In the genomic region with DNA sequence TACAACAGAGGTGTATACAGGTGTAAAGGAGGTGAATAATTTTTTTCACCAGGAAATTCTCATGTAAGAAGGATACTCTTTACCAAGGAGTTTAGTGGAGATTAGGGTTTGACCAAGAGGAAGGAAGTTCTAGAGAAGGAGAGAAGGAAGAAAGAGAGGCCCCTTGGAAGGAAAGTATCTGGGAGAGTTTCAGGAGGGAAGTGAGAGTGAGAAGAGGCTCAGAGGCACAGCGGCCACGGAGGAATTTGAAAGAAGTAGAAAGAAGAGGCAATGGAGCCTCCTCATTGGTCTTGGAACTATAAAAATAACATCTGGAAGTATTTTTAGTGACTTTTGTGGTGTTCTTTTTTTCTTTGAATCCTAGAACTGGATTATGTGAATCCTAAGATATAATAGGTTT, we compare ENCODE assay signal across 18 cellular contexts.
"Had no signal": no experiment of that assay in that cellular context is flagged by ENCODE, and none has a peak within 500 bp of the region (broad histone marks: within the 10 kb centered on the region; RNA-seq: fewer than 3 reads in every experiment).

No MANE protein-coding gene starts in this region.

- H3K9me3 Mint-ChIP-seq: activated CD4-positive, alpha-beta memory T cell treated with anti-CD3 and anti-CD28 coated beads for 36 hours; activated naive CD4-positive, alpha-beta T cell treated with anti-CD3 and anti-CD28 coated beads, Interleukin-2, amount 50 U/mL, for 24 hours; natural killer cell treated with Interleukin-12 subunit alpha and Interleukin-12 subunit beta and Interleukin-15 and Interleukin-18, amount 100 ng/mL, for 72 hours had no signal

- H3K27ac Mint-ChIP-seq: activated CD4-positive, alpha-beta memory T cell treated with anti-CD3 and anti-CD28 coated beads for 36 hours; activated CD4-positive, alpha-beta T cell treated with anti-CD3 and anti-CD28 coated beads for 36 hours; activated CD8-positive, alpha-beta memory T cell treated with anti-CD3 and anti-CD28 coated beads, Interleukin-2, amount 10 ng/mL, durations not matched to agents 7 days and 5 days; activated naive CD4-positive, alpha-beta T cell treated with anti-CD3 and anti-CD28 coated beads, Interleukin-2, amount 50 U/mL, for 24 hours; activated T-cell treated with anti-CD3 and anti-CD28 coated beads, Interleukin-2, amount 50 U/mL, for 24 hours; endodermal cell; natural killer cell treated with Interleukin-12 subunit alpha and Interleukin-12 subunit beta and Interleukin-15 and Interleukin-18, amount 100 ng/mL, for 72 hours had no signal

- H3K4me1 Mint-ChIP-seq: activated naive CD4-positive, alpha-beta T cell treated with anti-CD3 and anti-CD28 coated beads, Interleukin-2, amount 50 U/mL, for 24 hours had no signal

- H3K4me3 Mint-ChIP-seq: activated CD4-positive, alpha-beta memory T cell treated with anti-CD3 and anti-CD28 coated beads for 36 hours; activated CD4-positive, alpha-beta T cell treated with anti-CD3 and anti-CD28 coated beads for 36 hours; activated CD8-positive, alpha-beta memory T cell treated with anti-CD3 and anti-CD28 coated beads, Interleukin-2, amount 10 ng/mL, durations not matched to agents 7 days and 5 days; activated naive CD4-positive, alpha-beta T cell treated with anti-CD3 and anti-CD28 coated beads, Interleukin-2, amount 50 U/mL, for 24 hours; activated T-cell treated with anti-CD3 and anti-CD28 coated beads, Interleukin-2, amount 50 U/mL, for 24 hours; endodermal cell; natural killer cell treated with Interleukin-12 subunit alpha and Interleukin-12 subunit beta and Interleukin-15 and Interleukin-18, amount 100 ng/mL, for 72 hours had no signal

- ATAC-seq: activated CD4-positive, alpha-beta T cell treated with anti-CD3 and anti-CD28 coated beads for 36 hours; activated CD8-positive, alpha-beta memory T cell treated with anti-CD3 and anti-CD28 coated beads, Interleukin-2, amount 10 ng/mL, durations not matched to agents 7 days and 5 days; natural killer cell treated with Interleukin-12 subunit alpha and Interleukin-12 subunit beta and Interleukin-15 and Interleukin-18, amount 100 ng/mL, for 72 hours; right cardiac atrium had no signal

- H3K36me3 Mint-ChIP-seq: activated CD4-positive, alpha-beta memory T cell treated with anti-CD3 and anti-CD28 coated beads for 36 hours; activated naive CD4-positive, alpha-beta T cell treated with anti-CD3 and anti-CD28 coated beads, Interleukin-2, amount 50 U/mL, for 24 hours; natural killer cell treated with Interleukin-12 subunit alpha and Interleukin-12 subunit beta and Interleukin-15 and Interleukin-18, amount 100 ng/mL, for 72 hours had no signal

- DNase-seq: activated CD4-positive, alpha-beta memory T cell treated with anti-CD3 and anti-CD28 coated beads for 36 hours; activated CD4-positive, alpha-beta T cell treated with anti-CD3 and anti-CD28 coated beads for 36 hours; activated CD8-positive, alpha-beta memory T cell treated with anti-CD3 and anti-CD28 coated beads, Interleukin-2, amount 10 ng/mL, durations not matched to agents 7 days and 5 days; activated effector memory CD4-positive, alpha-beta T cell treated with Interleukin-2 at 50 U/mL for 16 hours; activated T-cell treated with anti-CD3 and anti-CD28 coated beads, Interleukin-2, amount 50 U/mL, for 24 hours; dorsolateral prefrontal cortex; endodermal cell; erythroblast; left ventricle myocardium inferior; mesenchymal stem cell; right cardiac atrium; stimulated activated CD4-positive, alpha-beta T cell treated with anti-CD3 and anti-CD28 coated beads, Interleukin-15, amount 100 ng/mL, for 24 hours; stimulated activated CD4-positive, alpha-beta T cell treated with anti-CD3 and anti-CD28 coated beads, Interleukin-4, amount 100 ng/mL, for 24 hours; stimulated activated naive CD4-positive, alpha-beta T cell; substantia nigra; transverse colon had no signal
